18 cellular contexts compared by ENCODE assay signal in genomic region chr15:97210277-97210676, GRCh38.
A peak's percentile ranks its signal among the peaks of the same experiment; 100 is the strongest.
DNase-seq lines count a peak whose midpoint lies in the region; ATAC-seq, FAIRE-seq and TF ChIP-seq lines count a peak whose summit lies in the region.
"Had no signal": no experiment of that assay in that cellular context is flagged by ENCODE, and none has a peak within 500 bp of the region (broad histone marks: within the 10 kb centered on the region; RNA-seq: fewer than 3 reads in every experiment).

No MANE protein-coding gene starts in this region.

- no peak for TF ChIP-seq CTCF in gastrocnemius medialis (IDR thresholded peaks at IDR 0.05 in 4 of 5, conservative IDR thresholded peaks at IDR 0.05 in 1 of 5)

- no peaks in the 10 kb centered on the region for H3K9me3 ChIP-seq in small intestine (ENCODE audit: control insufficient read depth, low read depth)
- H3K9me3 ChIP-seq in gastrocnemius medialis, result no peaks in the 10 kb centered on the region

- in situ Hi-C loops in gastrocnemius medialis (cut with MboI; ENCODE audit: low sequenced_read_pairs in 4 of 4), result no loop called here

- DNase-seq in small intestine, result no peak
- DNase-seq in gastrocnemius medialis, result no peak
- DNase-seq: C1 segment of cervical spinal cord; Calu3; CD4-positive, alpha-beta memory T cell; COR-L47; DMS53; DMS79 treated with DMSO at 0.1 percent for 48 hours; H9 had no signal

- H3K4me1 ChIP-seq in small intestine (ENCODE audit: control insufficient read depth in 2 of 2, insufficient read depth in 1 of 2, low read depth in 1 of 2, low read length in 1 of 2) (no peaks in the 10 kb centered on the region), gastrocnemius medialis (no peaks in the 10 kb centered on the region)

- intact Hi-C loops in gastrocnemius medialis (cut with DNase I; ENCODE audit: low total_unique reads), result no loop called here

- peak; percentile 62 for FAIRE-seq in A204.1 (lab: Jason Lieb, UNC)
- FAIRE-seq in TTC549 (lab: Jason Lieb, UNC), result peak; percentile 56
- peak; percentile 92 for FAIRE-seq in endometrium (lab: Jason Lieb, UNC)
- peak; percentile 78 for FAIRE-seq in small intestine (lab: Jason Lieb, UNC)
- FAIRE-seq: GM19239 had no signal

- no peaks in the 10 kb centered on the region for H3K36me3 ChIP-seq in small intestine (ENCODE audit: control insufficient read depth in 2 of 2, insufficient read depth in 2 of 2, low read length in 2 of 2)
- no peaks in the 10 kb centered on the region for H3K36me3 ChIP-seq in gastrocnemius medialis

- H3K4me3 ChIP-seq in small intestine (ENCODE audit: low read depth in 1 of 2, low read length in 2 of 2), result no peak overlapping the region
- no peak overlapping the region for H3K4me3 ChIP-seq in gastrocnemius medialis
- H3K4me3 ChIP-seq: GM23338 had no signal

- no peak for TF ChIP-seq POLR2A in gastrocnemius medialis (IDR thresholded peaks at IDR 0.05)

- H3K27ac ChIP-seq in small intestine (ENCODE audit: low read depth in 1 of 2, low read length in 1 of 2), result no peak overlapping the region
- H3K27ac ChIP-seq in gastrocnemius medialis, result no peak overlapping the region
- H3K27ac ChIP-seq: 22Rv1 had no signal

- no peak for ATAC-seq in GM21390 (IDR thresholded peaks at IDR 0.05; ENCODE audit: unreplicated experiment)
- no peak for ATAC-seq in HG02588 (IDR thresholded peaks at IDR 0.05; ENCODE audit: unreplicated experiment)
- no peak for ATAC-seq in gastrocnemius medialis
- ATAC-seq: GM23338, HCT116 had no signal

- H3K27me3 ChIP-seq in small intestine (ENCODE audit: control insufficient read depth in 2 of 2, insufficient read depth in 2 of 2, low read length in 2 of 2) (no peaks in the 10 kb centered on the region), gastrocnemius medialis (no peaks in the 10 kb centered on the region)
